In the genomic region with DNA sequence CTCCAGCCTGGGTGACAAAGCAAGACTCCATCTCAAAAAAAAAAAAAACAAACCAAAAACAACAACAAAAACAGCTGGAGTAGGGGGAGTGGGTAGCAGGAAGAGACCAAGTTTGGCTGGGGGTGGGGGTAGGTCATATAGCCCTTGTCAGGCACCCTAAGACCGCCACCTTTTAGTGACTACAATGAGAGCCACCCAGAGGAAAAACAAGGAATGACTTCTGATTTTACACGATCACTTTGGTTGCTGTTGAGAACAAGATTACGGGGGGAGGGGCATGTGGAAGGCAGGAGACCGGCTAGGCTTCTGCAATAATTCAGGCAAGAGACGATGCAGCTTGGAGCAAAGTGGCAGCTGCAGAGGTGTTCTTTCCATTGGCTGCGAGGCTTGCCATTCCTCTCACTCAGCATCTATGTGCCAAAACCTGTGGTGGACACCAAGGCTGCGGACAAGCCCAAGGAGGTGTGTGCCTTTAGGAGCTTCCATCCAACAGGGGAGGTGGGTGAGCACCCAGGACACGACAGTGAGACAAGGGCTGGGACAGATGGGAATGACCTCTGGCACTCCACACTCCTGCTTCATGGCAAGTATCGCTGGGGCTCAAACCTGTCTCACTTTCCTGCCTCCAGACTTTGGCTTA, we compare ENCODE assay signal across 7 cellular contexts. TPM values are rescaled to one million over a fixed set of nuclear protein-coding genes. Genes with fewer than 3 reads are reported as not detected.
DNase-seq lines count a peak whose midpoint lies in the region; ATAC-seq, FAIRE-seq and TF ChIP-seq lines count a peak whose summit lies in the region.

No MANE protein-coding gene starts in this region.

- ATAC-seq in GM19395 (IDR thresholded peaks at IDR 0.05; ENCODE audit: unreplicated experiment), result no peak
- no peak for ATAC-seq in HG02678 (IDR thresholded peaks at IDR 0.05; ENCODE audit: unreplicated experiment)

- H3K9me3 Mint-ChIP-seq in astrocyte (ENCODE audit: unreplicated experiment) (no peaks in the 10 kb centered on the region), mesothelial cell of epicardium (no peaks in the 10 kb centered on the region)

- H3K4me1 Mint-ChIP-seq in astrocyte (ENCODE audit: low read depth, unreplicated experiment) (peaks cover 21% of the 10 kb centered on the region), mesothelial cell of epicardium (peaks cover 49% of the 10 kb centered on the region)

- peaks cover 11% of the 10 kb centered on the region for H3K36me3 Mint-ChIP-seq in astrocyte (ENCODE audit: low read depth, unreplicated experiment)
- peaks cover 4% of the 10 kb centered on the region for H3K36me3 Mint-ChIP-seq in mesothelial cell of epicardium

- H3K27me3 ChIP-seq in GM06990 (replicated peaks; ENCODE audit: control insufficient read depth, insufficient read depth, low read length) (no peaks in the 10 kb centered on the region), astrocyte (ENCODE audit: insufficient read depth, low read length) (no peaks in the 10 kb centered on the region)

- H4K20me1 ChIP-seq in astrocyte (ENCODE audit: insufficient read depth, low read length), result peaks cover 60% of the 10 kb centered on the region

- peak overlapping the region; percentile 90 for H3K4me2 ChIP-seq in astrocyte (ENCODE audit: low read length)

- no peaks in the 10 kb centered on the region for H3K9me3 ChIP-seq in astrocyte (ENCODE audit: insufficient read depth, low read depth, low read length)

- no peak for DNase-seq in GM06990 (ENCODE audit: extremely low read depth, insufficient read length)
- DNase-seq in MV-4-11 (lab: John Stamatoyannopoulos, UW), result peak; percentile 62
- no peak for DNase-seq in astrocyte (ENCODE audit: low read depth)
- no peak for DNase-seq in mesothelial cell of epicardium (ENCODE audit: low spot score in 2 of 2, unreplicated experiment in 2 of 2)
- DNase-seq in NK-92 treated with Interleukin-12 subunit alpha and Interleukin-12 subunit beta, amount 100 ng/mL, for 24 hours (lab: John Stamatoyannopoulos, UW), result no peak

- no peak overlapping the region for H3K9ac ChIP-seq in astrocyte (ENCODE audit: low read length)

- H3K4me1 ChIP-seq in astrocyte (ENCODE audit: insufficient read depth, low read length), result peaks cover 33% of the 10 kb centered on the region

- H3K79me2 ChIP-seq in astrocyte (ENCODE audit: insufficient read depth, low read length), result peaks cover 53% of the 10 kb centered on the region

- peak overlapping the region; percentile 95 for H3K4me3 ChIP-seq in GM06990 (replicated peaks; ENCODE audit: low read depth, low read length)
- peak overlapping the region; percentile 5 for H3K4me3 ChIP-seq in astrocyte (ENCODE audit: insufficient read depth, low read depth, low read length)

- no peak overlapping the region for H2AFZ ChIP-seq in astrocyte (ENCODE audit: low read depth, low read length)

- H3K27me3 Mint-ChIP-seq in astrocyte (ENCODE audit: low read depth, unreplicated experiment) (no peaks in the 10 kb centered on the region), mesothelial cell of epicardium (ENCODE audit: low read depth) (no peaks in the 10 kb centered on the region)

- H3K27ac ChIP-seq in astrocyte (ENCODE audit: low read depth, low read length), result no peak overlapping the region

- TF ChIP-seq CTCF in GM06990 (IDR thresholded peaks at IDR 0.05; ENCODE audit: insufficient read depth, low read length, poor library complexity, severe bottlenecking) (no peak), astrocyte (IDR thresholded peaks at IDR 0.05; ENCODE audit: insufficient read depth, low read depth, low read length) (peak; percentile 27), mesothelial cell of epicardium (IDR thresholded peaks at IDR 0.05; ENCODE audit: unreplicated experiment) (peak; percentile 41)

- no peak for FAIRE-seq in astrocyte (lab: Jason Lieb, UNC)

- H3K27ac Mint-ChIP-seq in astrocyte (ENCODE audit: unreplicated experiment) (peak overlapping the region; percentile 47), mesothelial cell of epicardium (peak overlapping the region; percentile 64)

- peaks cover 7% of the 10 kb centered on the region for H3K36me3 ChIP-seq in GM06990 (ENCODE audit: control insufficient read depth, insufficient read depth, low read length)
- H3K36me3 ChIP-seq in astrocyte (ENCODE audit: insufficient read depth, low read length), result peaks cover 11% of the 10 kb centered on the region

- peak overlapping the region; percentile 94 for H3K4me3 Mint-ChIP-seq in astrocyte (ENCODE audit: unreplicated experiment)
- H3K4me3 Mint-ChIP-seq in mesothelial cell of epicardium, result peak overlapping the region; percentile 86

RNA-seq across cellular contexts. Expression of a gene that starts 1.7 kb away (rescaled TPM):
- total RNA-seq in astrocyte (45.5 and 58.7 TPM in 2 replicates), mesothelial cell of epicardium (30.6 to 33.0 TPM (median 31.9 TPM) in 3 replicates)

RNA-seq across cellular contexts. Expression of a gene that starts 10.4 kb away (rescaled TPM):
- total RNA-seq in astrocyte (502 and 508 TPM in 2 replicates), mesothelial cell of epicardium (361 to 378 TPM (median 363 TPM) in 3 replicates)

RNA-seq across cellular contexts. Expression of a gene that starts 28.7 kb away (rescaled TPM):
- 34.2 and 35.6 TPM in 2 replicates for total RNA-seq in astrocyte
- total RNA-seq in mesothelial cell of epicardium, result 29.7 to 35.0 TPM (median 31.9 TPM) in 3 replicates

RNA-seq across cellular contexts. Expression of a gene that starts 39.7 kb away (rescaled TPM):
- 0.11 and 0.17 TPM in 2 replicates for total RNA-seq in astrocyte
- 0.27 to 0.31 TPM (median 0.27 TPM) in 3 replicates for total RNA-seq in mesothelial cell of epicardium
